22 cellular contexts compared by ENCODE assay signal in the genomic region with DNA sequence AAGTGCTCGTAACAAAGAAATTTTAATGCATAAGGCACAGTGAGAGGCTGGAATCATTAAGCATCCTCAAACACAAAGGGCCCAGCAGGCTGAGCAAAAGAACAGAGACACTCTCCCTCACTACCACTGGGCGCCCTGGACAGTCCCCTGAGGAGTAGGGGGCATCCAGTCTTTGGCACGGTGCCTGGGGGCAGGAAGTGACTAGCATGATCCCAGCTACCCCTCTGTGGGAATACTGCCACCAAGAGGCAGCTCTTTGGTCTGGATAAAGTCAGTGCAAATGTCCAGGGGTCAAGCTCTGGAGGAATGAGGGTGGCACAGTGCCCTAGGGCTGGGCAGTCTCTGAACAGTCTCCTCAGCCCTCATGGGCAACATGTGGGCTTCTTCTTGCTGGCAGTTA. TPM values are rescaled to one million over a fixed set of nuclear protein-coding genes. Genes with fewer than 3 reads are reported as not detected.
DNase-seq lines count a peak whose midpoint lies in the region; ATAC-seq, FAIRE-seq and TF ChIP-seq lines count a peak whose summit lies in the region.
"Had no signal": no experiment of that assay in that cellular context is flagged by ENCODE, and none has a peak within 500 bp of the region (broad histone marks: within the 10 kb centered on the region; RNA-seq: fewer than 3 reads in every experiment).

No MANE protein-coding gene starts in this region.

- H3K9me3 ChIP-seq in K562 (replicated peaks; ENCODE audit: control insufficient read depth, insufficient read depth, low read depth, low read length) (0 out of 2 replicates have a peak, but pooled peaks cover 2% of the 10 kb centered on the region), trophoblast cell (ENCODE audit: insufficient read depth, low read depth, low read length) (peaks cover 5% of the 10 kb centered on the region), MM.1S (replicated peaks; ENCODE audit: insufficient read depth, low read length) (no peaks in the 10 kb centered on the region)
- H3K9me3 ChIP-seq: adrenal gland, breast epithelium, left lung, upper lobe of right lung had no signal

- DNase-seq in activated CD4-positive, alpha-beta T cell treated with anti-CD3 and anti-CD28 coated beads for 36 hours = no peak
- no peak for DNase-seq in activated CD4-positive, alpha-beta T cell treated with anti-CD3 and anti-CD28 coated beads for 4 hours
- DNase-seq in K562 (ENCODE audit: extremely low read depth in 1 of 4, low spot score in 3 of 4) = no peak
- no peak for DNase-seq in trophoblast cell
- no peak for DNase-seq in GM13976 (ENCODE audit: low spot score)
- no peak for DNase-seq in MM.1S
- DNase-seq: 8988T, activated gamma-delta T cell, adrenal gland, COR-L47, dermis blood vessel endothelial cell, DMS79 treated with DMSO at 0.1 percent for 48 hours, natural killer cell, NCI-H1694 treated with DMSO at 0.1 percent for 48 hours, NCI-H226, NCI-H82, SIG-M5, T-helper 1 cell, upper lobe of right lung had no signal

- H3K27ac Mint-ChIP-seq in activated CD4-positive, alpha-beta T cell treated with anti-CD3 and anti-CD28 coated beads for 36 hours = peak overlapping the region; percentile 24
- H3K27ac Mint-ChIP-seq: natural killer cell had no signal

- no peak overlapping the region for H2BK120ac ChIP-seq in trophoblast cell (ENCODE audit: insufficient read depth, low read length, poor library complexity)

- TF ChIP-seq CTCF in K562 (IDR thresholded peaks at IDR 0.05 in 2 of 3, conservative IDR thresholded peaks at IDR 0.05 in 1 of 3; ENCODE audit: insufficient read depth in 2 of 3, low read depth in 1 of 3, low read length in 3 of 3) (peak; percentile 6 to 33 (median 27); a peak in 2 of 6 replicates), GM13976 (IDR thresholded peaks at IDR 0.05; ENCODE audit: borderline replicate concordance, control extremely low read depth, extremely low read depth, insufficient read depth, missing control alignments) (no peak), MM.1S (IDR thresholded peaks at IDR 0.05; ENCODE audit: low read length) (no peak)

- H4K91ac ChIP-seq in trophoblast cell (ENCODE audit: low read depth, low read length) = no peak overlapping the region

- H3K79me2 ChIP-seq in K562 (ENCODE audit: control insufficient read depth, insufficient read depth, low read length) = peaks cover 18% of the 10 kb centered on the region
- H3K79me2 ChIP-seq in trophoblast cell (ENCODE audit: control insufficient read depth, insufficient read depth, low read length, poor library complexity) = peaks cover 24% of the 10 kb centered on the region
- H3K79me2 ChIP-seq in MM.1S (ENCODE audit: low read length) = no peaks in the 10 kb centered on the region

- no peaks in the 10 kb centered on the region for H3K9me1 ChIP-seq in K562 (ENCODE audit: control insufficient read depth, insufficient read depth, low read length)

- H3K18ac ChIP-seq in trophoblast cell (ENCODE audit: low read length) = no peak overlapping the region

- no peak overlapping the region for H3K4ac ChIP-seq in trophoblast cell (ENCODE audit: low read depth, low read length)

- no peak overlapping the region for H2AK5ac ChIP-seq in trophoblast cell (ENCODE audit: low read length)

- H3K4me1 Mint-ChIP-seq in activated CD4-positive, alpha-beta T cell treated with anti-CD3 and anti-CD28 coated beads for 36 hours = peaks cover 29% of the 10 kb centered on the region

- H3K27ac ChIP-seq in K562 (ENCODE audit: extremely low read depth, low read depth, low read length) (no peak overlapping the region), trophoblast cell (ENCODE audit: low read depth, low read length) (no peak overlapping the region), MM.1S (ENCODE audit: low read length) (no peak overlapping the region)
- H3K27ac ChIP-seq: adrenal gland, breast epithelium, left lung, upper lobe of right lung had no signal

- H3K4me2 ChIP-seq in K562 (ENCODE audit: insufficient read depth, low read length) (no peak overlapping the region), trophoblast cell (ENCODE audit: low read length) (no peak overlapping the region), MM.1S (ENCODE audit: low read depth, low read length) (no peak overlapping the region)

- H3K4me1 ChIP-seq in K562 (replicated peaks in 1 of 2; ENCODE audit: control insufficient read depth in 2 of 2, insufficient read depth in 2 of 2, low read length in 2 of 2) (peaks cover 23 to 50% of the 10 kb centered on the region in 2 experiments), trophoblast cell (ENCODE audit: control insufficient read depth in 1 of 2, insufficient read depth in 2 of 2, low read length in 2 of 2) (peaks cover 18 to 31% of the 10 kb centered on the region in 2 experiments), MM.1S (ENCODE audit: low read length) (0 out of 2 replicates have a peak, but pooled peaks cover 3% of the 10 kb centered on the region)

- CTCF ChIA-PET in activated CD4-positive, alpha-beta T cell treated with anti-CD3 and anti-CD28 coated beads for 36 hours (lab: Charles Lee) = interaction anchor here (1.6 kb wide), 1 partner anchor 12 kb away, joined by 4 read pairs; the partner anchor contains the start of gene TLCD1
- CTCF ChIA-PET in K562 (lab: Yijun Ruan, JAX; ENCODE audit: low intra/inter-chr PET ratio) = no interaction called here

- H4K12ac ChIP-seq in trophoblast cell (ENCODE audit: low read depth, low read length) = no peak overlapping the region

- H3K23ac ChIP-seq in trophoblast cell (ENCODE audit: low read length) = no peak overlapping the region

- WGBS in K562 (ENCODE audit: insufficient coverage, low coverage, missing lambda C conversion rate) = 48% methylated on average over 3 of the region's 3 CpGs
- WGBS in trophoblast cell (ENCODE audit: extremely low coverage, insufficient coverage, insufficient read length) = no CpG with 5 or more reads among the region's 3 CpGs

- H3K4me3 ChIP-seq in K562 (no peak overlapping the region), trophoblast cell (ENCODE audit: low read depth, low read length) (peak overlapping the region; percentile 20), MM.1S (ENCODE audit: low read length) (no peak overlapping the region)
- H3K4me3 ChIP-seq: adrenal gland, breast epithelium, left lung, upper lobe of right lung had no signal

- no peak for TF ChIP-seq POLR2A in K562 (conservative IDR thresholded peaks at IDR 0.05)

- H2AFZ ChIP-seq in K562 (ENCODE audit: low read depth, low read length) = no peak overlapping the region
- H2AFZ ChIP-seq in trophoblast cell (ENCODE audit: insufficient read depth, low read length, poor library complexity) = no peak overlapping the region
- no peak overlapping the region for H2AFZ ChIP-seq in MM.1S (ENCODE audit: low read length)

- POLR2A ChIA-PET in activated CD4-positive, alpha-beta T cell treated with anti-CD3 and anti-CD28 coated beads for 36 hours (lab: Charles Lee) = interaction anchor here (0.6 kb wide), 1 partner anchor 12 kb away, joined by 3 read pairs; no protein-coding TSS in a partner anchor
- POLR2A ChIA-PET in K562 (lab: Yijun Ruan, JAX) = interaction anchor here (0.6 to 8.7 kb wide), 4 partner anchors 8 to 201 kb away, joined by 3 to 133 read pairs (median 4); partner anchors contain the start of genes RPL23A, SDF2 and SUPT6H

- peaks cover 38% of the 10 kb centered on the region for H3K79me1 ChIP-seq in trophoblast cell (ENCODE audit: low read length)

- H3K14ac ChIP-seq in trophoblast cell (ENCODE audit: low read length) = no peak overlapping the region

- H2BK12ac ChIP-seq in trophoblast cell (ENCODE audit: low read length) = no peak overlapping the region

- no peak for ATAC-seq in activated CD4-positive, alpha-beta T cell treated with anti-CD3 and anti-CD28 coated beads for 36 hours
- ATAC-seq in K562 = no peak
- ATAC-seq: left lung, natural killer cell, upper lobe of right lung had no signal

- no peak overlapping the region for H4K8ac ChIP-seq in trophoblast cell (ENCODE audit: low read depth, low read length)

- no peaks in the 10 kb centered on the region for H3K36me3 Mint-ChIP-seq in activated CD4-positive, alpha-beta T cell treated with anti-CD3 and anti-CD28 coated beads for 36 hours (ENCODE audit: low read depth)
- H3K36me3 Mint-ChIP-seq: natural killer cell had no signal

- 0 out of 4 replicates have a peak, but pooled peaks of 1 of the 2 experiments have one; percentile 12 for TF ChIP-seq RAD21 in K562 (CRISPR knock-in tag; conservative IDR thresholded peaks at IDR 0.05 in 1 of 2, IDR thresholded peaks at IDR 0.05 in 1 of 2)

- no peaks in the 10 kb centered on the region for H4K20me1 ChIP-seq in K562 (replicated peaks; ENCODE audit: control insufficient read depth, insufficient read depth, low read length)
- no peaks in the 10 kb centered on the region for H4K20me1 ChIP-seq in MM.1S (ENCODE audit: insufficient read depth, low read length)

- H3K27me3 ChIP-seq in K562 (ENCODE audit: control insufficient read depth in 2 of 2, insufficient read depth in 2 of 2, low read length in 2 of 2) (0 out of 5 replicates have a peak, but pooled peaks cover 0 to 11% of the 10 kb centered on the region in 2 experiments), trophoblast cell (ENCODE audit: insufficient read depth, low read length) (no peaks in the 10 kb centered on the region), MM.1S (replicated peaks; ENCODE audit: insufficient read depth, low read length) (peaks cover 65% of the 10 kb centered on the region)
- H3K27me3 ChIP-seq: adrenal gland, breast epithelium, upper lobe of right lung had no signal

- H3K9me2 ChIP-seq in MM.1S (replicated peaks; ENCODE audit: insufficient read depth, low read length) = no peaks in the 10 kb centered on the region

- peak overlapping the region in 1 of 2 experiments; percentile 53; a peak in 1 of 4 replicates for H3K9ac ChIP-seq in K562 (ENCODE audit: insufficient read depth in 1 of 2, low read depth in 2 of 2, low read length in 2 of 2)
- H3K9ac ChIP-seq in trophoblast cell (ENCODE audit: low read length) = no peak overlapping the region
- H3K9ac ChIP-seq in MM.1S (ENCODE audit: low read length) = no peak overlapping the region

- H3K36me3 ChIP-seq in K562 (ENCODE audit: control insufficient read depth, insufficient read depth, low read length) = no peaks in the 10 kb centered on the region
- peaks cover 26 to 31% of the 10 kb centered on the region in 2 experiments for H3K36me3 ChIP-seq in trophoblast cell (ENCODE audit: control insufficient read depth in 1 of 2, insufficient read depth in 2 of 2, low read length in 2 of 2)
- no peaks in the 10 kb centered on the region for H3K36me3 ChIP-seq in MM.1S (replicated peaks; ENCODE audit: insufficient read depth, low read length)
- H3K36me3 ChIP-seq: breast epithelium had no signal

- H3F3A ChIP-seq in MM.1S (ENCODE audit: insufficient read depth, low read length) = 0 out of 2 replicates have a peak, but pooled peaks cover 4% of the 10 kb centered on the region

- no TSS peak for BruUV-seq in K562 (replicated peaks; lab: Mats Ljungman, UMichigan)

- in situ Hi-C loops in K562 (cut with MboI) (no loop called here), GM13976 (cut with MboI; ENCODE audit: low sequenced_read_pairs, unreplicated experiment) (no loop called here)

- H3K9me3 Mint-ChIP-seq in activated CD4-positive, alpha-beta T cell treated with anti-CD3 and anti-CD28 coated beads for 36 hours (ENCODE audit: low read depth) = no peaks in the 10 kb centered on the region
- H3K9me3 Mint-ChIP-seq: natural killer cell had no signal

- peaks cover 19% of the 10 kb centered on the region for H3K27me3 Mint-ChIP-seq in activated CD4-positive, alpha-beta T cell treated with anti-CD3 and anti-CD28 coated beads for 36 hours

- H2BK5ac ChIP-seq in trophoblast cell (ENCODE audit: low read depth, low read length, poor library complexity) = no peak overlapping the region

- no peak overlapping the region for H3K4me3 Mint-ChIP-seq in activated CD4-positive, alpha-beta T cell treated with anti-CD3 and anti-CD28 coated beads for 36 hours

- TF ChIP-seq EP300 in K562 (IDR thresholded peaks at IDR 0.05; ENCODE audit: low read length) = no peak

- no peak for FAIRE-seq in K562 (lab: Jason Lieb, UNC)

- intact Hi-C loops in activated CD4-positive, alpha-beta T cell treated with anti-CD3 and anti-CD28 coated beads for 36 hours (cut with DNase I, micrococcal nuclease) = loop anchor here (5.0 kb wide), 2 partner anchors 52 to 578 kb away; partner anchors contain the start of genes NUFIP2 (in 1 of the 2), SDF2 (in 1 of the 2) and SUPT6H (in 1 of the 2)
- intact Hi-C loops in K562 (cut with micrococcal nuclease) = no loop called here

RNA-seq across cellular contexts. Expression of gene PROCA1, which starts 2.6 kb away (rescaled TPM):
- total RNA-seq in activated CD4-positive, alpha-beta T cell treated with anti-CD3 and anti-CD28 coated beads for 36 hours = 1 to 10 TPM; 4.0 to 4.5 TPM
- 25.9 and 39.2 TPM in 2 replicates for total RNA-seq in K562 (2011; cell fraction: chromatin; rRNA removed; ENCODE audit: low replicate concordance)
- 26.1 and 28.0 TPM in 2 replicates for total RNA-seq in K562 (2011; cell fraction: nucleolus; rRNA removed)
- total RNA-seq in K562 (2011; cell fraction: nucleoplasm; rRNA removed) = 25.2 and 29.9 TPM in 2 replicates
- total RNA-seq in K562 (2014; rRNA removed) (5.9 and 6.6 TPM in 2 replicates), K562 (2014; rRNA removed; fragmentation: Illumina TruSeq; extraction: Trizol) (2.7 and 2.9 TPM in 2 replicates), K562 (2015; rRNA removed; fragmentation: Illumina TruSeq; extraction: Trizol) (4.7 and 5.4 TPM in 2 replicates), K562 (2021) (5.3 and 5.6 TPM in 2 replicates)
- polyA plus RNA-seq in K562 (2011; rRNA removed) (7.0 and 7.3 TPM in 2 replicates), K562 (2014; fragmentation: Illumina TruSeq; extraction: Trizol) (5.4 and 6.7 TPM in 2 replicates), K562 (2014; fragmentation: Nextera tagmentation; extraction: Ambion mirVana) (1 to 10 TPM in 1 of 2 experiments, under 1 TPM in 1; 0.78 to 1.3 TPM), K562 (2014; rRNA removed) (13.1 and 16.2 TPM in 2 replicates)
- polyA plus RNA-seq in K562 (2011; cell fraction: cytosol; rRNA removed) = 5.1 and 6.1 TPM in 2 replicates
- 28.0 and 51.9 TPM in 2 replicates for polyA plus RNA-seq in K562 (2011; cell fraction: nucleus; rRNA removed)
- polyA plus RNA-seq in K562 (2012) = 5.9 and 11.2 TPM in 2 replicates
- polyA minus RNA-seq in K562 (2011; rRNA and poly(A)+ RNA removed) = 2.1 and 3.2 TPM in 2 replicates
- 1.0 and 3.0 TPM in 2 replicates for polyA minus RNA-seq in K562 (2011; cell fraction: cytosol; rRNA and poly(A)+ RNA removed)
- 5.7 and 7.2 TPM in 2 replicates for polyA minus RNA-seq in K562 (2011; cell fraction: nucleus; rRNA and poly(A)+ RNA removed)
- polyA plus RNA-seq in trophoblast cell (2013) = 5.4 and 5.7 TPM in 2 replicates
- total RNA-seq: H4 had no signal

RNA-seq across cellular contexts. Expression of gene RAB34, which starts 3.4 kb away (rescaled TPM):
- 10 to 100 TPM; 13.6 to 17.4 TPM for total RNA-seq in activated CD4-positive, alpha-beta T cell treated with anti-CD3 and anti-CD28 coated beads for 36 hours
- 3.0 and 5.4 TPM in 2 replicates for total RNA-seq in K562 (2011; cell fraction: chromatin; rRNA removed; ENCODE audit: low replicate concordance)
- 1.2 and 2.6 TPM in 2 replicates for total RNA-seq in K562 (2011; cell fraction: nucleolus; rRNA removed)
- 2.2 and 3.7 TPM in 2 replicates for total RNA-seq in K562 (2011; cell fraction: nucleoplasm; rRNA removed)
- total RNA-seq in K562 (2014; rRNA removed) (0.37 and 3.8 TPM in 2 replicates), K562 (2014; rRNA removed; fragmentation: Illumina TruSeq; extraction: Trizol) (0.29 and 0.47 TPM in 2 replicates), K562 (2015; rRNA removed; fragmentation: Illumina TruSeq; extraction: Trizol) (0.18 and 0.26 TPM in 2 replicates), K562 (2021) (0.92 and 2.1 TPM in 2 replicates)
- polyA plus RNA-seq in K562 (2011; rRNA removed) (0.60 and 0.81 TPM in 2 replicates), K562 (2014; fragmentation: Illumina TruSeq; extraction: Trizol) (0.19 TPM in 1 of 2 replicates, not detected in the other), K562 (2014; fragmentation: Nextera tagmentation; extraction: Ambion mirVana) (under 1 TPM in 1 of 2 experiments, not detected in 1; 0.07 TPM), K562 (2014; rRNA removed) (0.44 and 1.0 TPM in 2 replicates)
- 0.45 and 0.53 TPM in 2 replicates for polyA plus RNA-seq in K562 (2011; cell fraction: cytosol; rRNA removed)
- polyA plus RNA-seq in K562 (2011; cell fraction: nucleus; rRNA removed) = 1.3 and 3.1 TPM in 2 replicates
- 0.10 and 0.36 TPM in 2 replicates for polyA plus RNA-seq in K562 (2012)
- not detected in 2 replicates for polyA minus RNA-seq in K562 (2011; rRNA and poly(A)+ RNA removed)
- polyA minus RNA-seq in K562 (2011; cell fraction: cytosol; rRNA and poly(A)+ RNA removed) = 3.1 TPM in 1 of 2 replicates, not detected in the other
- 0.81 and 1.3 TPM in 2 replicates for polyA minus RNA-seq in K562 (2011; cell fraction: nucleus; rRNA and poly(A)+ RNA removed)
- polyA plus RNA-seq in trophoblast cell (2013) = 107 and 110 TPM in 2 replicates

RNA-seq across cellular contexts. Expression of gene RPL23A, which starts 5.5 kb away (rescaled TPM):
- 1,000 to 10,000 TPM; 2,164 to 2,505 TPM for total RNA-seq in activated CD4-positive, alpha-beta T cell treated with anti-CD3 and anti-CD28 coated beads for 36 hours
- total RNA-seq in K562 (2011; cell fraction: chromatin; rRNA removed; ENCODE audit: low replicate concordance) = 434 and 501 TPM in 2 replicates
- 468 and 553 TPM in 2 replicates for total RNA-seq in K562 (2011; cell fraction: nucleolus; rRNA removed)
- total RNA-seq in K562 (2011; cell fraction: nucleoplasm; rRNA removed) = 654 and 1,193 TPM in 2 replicates
- total RNA-seq in K562 (2014; rRNA removed) (1,152 and 1,205 TPM in 2 replicates), K562 (2014; rRNA removed; fragmentation: Illumina TruSeq; extraction: Trizol) (2,395 and 2,469 TPM in 2 replicates), K562 (2015; rRNA removed; fragmentation: Illumina TruSeq; extraction: Trizol) (1,764 and 1,818 TPM in 2 replicates), K562 (2021) (2,532 and 2,839 TPM in 2 replicates)
- polyA plus RNA-seq in K562 (2011; rRNA removed) (2,188 and 2,272 TPM in 2 replicates), K562 (2014; fragmentation: Illumina TruSeq; extraction: Trizol) (1,539 and 1,550 TPM in 2 replicates), K562 (2014; fragmentation: Nextera tagmentation; extraction: Ambion mirVana) (1,000 to 10,000 TPM; 6,705 to 7,115 TPM), K562 (2014; rRNA removed) (1,016 and 1,176 TPM in 2 replicates)
- 483 and 1,010 TPM in 2 replicates for polyA plus RNA-seq in K562 (2011; cell fraction: cytosol; rRNA removed)
- 376 and 671 TPM in 2 replicates for polyA plus RNA-seq in K562 (2011; cell fraction: nucleus; rRNA removed)
- polyA plus RNA-seq in K562 (2012) = 2,873 and 3,044 TPM in 2 replicates
- polyA minus RNA-seq in K562 (2011; rRNA and poly(A)+ RNA removed) = 3,418 and 5,037 TPM in 2 replicates
- 735 and 1,003 TPM in 2 replicates for polyA minus RNA-seq in K562 (2011; cell fraction: cytosol; rRNA and poly(A)+ RNA removed)
- polyA minus RNA-seq in K562 (2011; cell fraction: nucleus; rRNA and poly(A)+ RNA removed) = 214 and 406 TPM in 2 replicates
- polyA plus RNA-seq in trophoblast cell (2013) = 2,630 and 2,632 TPM in 2 replicates

RNA-seq across cellular contexts. Expression of gene TLCD1, which starts 11.8 kb away (rescaled TPM):
- 1 to 10 TPM; 8.5 to 8.7 TPM for total RNA-seq in activated CD4-positive, alpha-beta T cell treated with anti-CD3 and anti-CD28 coated beads for 36 hours
- total RNA-seq in K562 (2011; cell fraction: chromatin; rRNA removed; ENCODE audit: low replicate concordance) = 34.1 and 67.7 TPM in 2 replicates
- 59.7 and 73.9 TPM in 2 replicates for total RNA-seq in K562 (2011; cell fraction: nucleolus; rRNA removed)
- total RNA-seq in K562 (2011; cell fraction: nucleoplasm; rRNA removed) = 47.7 and 50.0 TPM in 2 replicates
- total RNA-seq in K562 (2014; rRNA removed) (15.8 and 26.0 TPM in 2 replicates), K562 (2014; rRNA removed; fragmentation: Illumina TruSeq; extraction: Trizol) (19.7 and 21.7 TPM in 2 replicates), K562 (2015; rRNA removed; fragmentation: Illumina TruSeq; extraction: Trizol) (15.7 and 18.1 TPM in 2 replicates), K562 (2021) (27.1 and 29.5 TPM in 2 replicates)
- polyA plus RNA-seq in K562 (2011; rRNA removed) (17.2 and 33.2 TPM in 2 replicates), K562 (2014; fragmentation: Illumina TruSeq; extraction: Trizol) (34.2 and 37.7 TPM in 2 replicates), K562 (2014; fragmentation: Nextera tagmentation; extraction: Ambion mirVana) (10 to 100 TPM in 1 of 2 experiments, 1 to 10 TPM in 1; 6.8 to 10.2 TPM), K562 (2014; rRNA removed) (25.0 and 34.7 TPM in 2 replicates)
- polyA plus RNA-seq in K562 (2011; cell fraction: cytosol; rRNA removed) = 28.5 and 69.2 TPM in 2 replicates
- 25.3 and 42.9 TPM in 2 replicates for polyA plus RNA-seq in K562 (2011; cell fraction: nucleus; rRNA removed)
- 14.3 and 27.8 TPM in 2 replicates for polyA plus RNA-seq in K562 (2012)
- polyA minus RNA-seq in K562 (2011; rRNA and poly(A)+ RNA removed) = 15.8 and 41.3 TPM in 2 replicates
- polyA minus RNA-seq in K562 (2011; cell fraction: cytosol; rRNA and poly(A)+ RNA removed) = 7.2 and 13.1 TPM in 2 replicates
- polyA minus RNA-seq in K562 (2011; cell fraction: nucleus; rRNA and poly(A)+ RNA removed) = 32.4 and 42.9 TPM in 2 replicates
- 29.4 and 32.8 TPM in 2 replicates for polyA plus RNA-seq in trophoblast cell (2013)

RNA-seq across cellular contexts. Expression of gene NEK8, which starts 14.3 kb away (rescaled TPM):
- total RNA-seq in activated CD4-positive, alpha-beta T cell treated with anti-CD3 and anti-CD28 coated beads for 36 hours = 1 to 10 TPM; 3.8 to 4.0 TPM
- 53.1 and 144 TPM in 2 replicates for total RNA-seq in K562 (2011; cell fraction: chromatin; rRNA removed; ENCODE audit: low replicate concordance)
- total RNA-seq in K562 (2011; cell fraction: nucleolus; rRNA removed) = 60.9 and 78.0 TPM in 2 replicates
- 42.5 and 50.3 TPM in 2 replicates for total RNA-seq in K562 (2011; cell fraction: nucleoplasm; rRNA removed)
- total RNA-seq in K562 (2014; rRNA removed) (4.6 and 5.8 TPM in 2 replicates), K562 (2014; rRNA removed; fragmentation: Illumina TruSeq; extraction: Trizol) (3.9 TPM in 2 replicates), K562 (2015; rRNA removed; fragmentation: Illumina TruSeq; extraction: Trizol) (3.6 and 4.5 TPM in 2 replicates), K562 (2021) (6.4 and 7.8 TPM in 2 replicates)
- polyA plus RNA-seq in K562 (2011; rRNA removed) (16.6 and 17.7 TPM in 2 replicates), K562 (2014; fragmentation: Illumina TruSeq; extraction: Trizol) (5.7 and 8.2 TPM in 2 replicates), K562 (2014; fragmentation: Nextera tagmentation; extraction: Ambion mirVana) (1 to 10 TPM in 1 of 2 experiments, under 1 TPM in 1; 0.98 to 1.6 TPM), K562 (2014; rRNA removed) (7.6 and 10.3 TPM in 2 replicates)
- 11.0 and 15.6 TPM in 2 replicates for polyA plus RNA-seq in K562 (2011; cell fraction: cytosol; rRNA removed)
- polyA plus RNA-seq in K562 (2011; cell fraction: nucleus; rRNA removed) = 27.1 and 34.4 TPM in 2 replicates
- 5.1 and 5.5 TPM in 2 replicates for polyA plus RNA-seq in K562 (2012)
- 23.5 and 32.9 TPM in 2 replicates for polyA minus RNA-seq in K562 (2011; rRNA and poly(A)+ RNA removed)
- polyA minus RNA-seq in K562 (2011; cell fraction: cytosol; rRNA and poly(A)+ RNA removed) = 9.6 and 10.3 TPM in 2 replicates
- 18.8 and 23.9 TPM in 2 replicates for polyA minus RNA-seq in K562 (2011; cell fraction: nucleus; rRNA and poly(A)+ RNA removed)
- 3.8 and 4.4 TPM in 2 replicates for polyA plus RNA-seq in trophoblast cell (2013)

Comparison
In these comparisons a context has a peak if more than half of its experiments do, and no peak if none do; other contexts are left out.
1. CTCF ChIP-seq: peak in K562 (3 of 3); none in GM13976 (single experiment) and MM.1S (single experiment).